18 cellular contexts compared by ENCODE assay signal in genomic region chr12:43761535-43761934, GRCh38. TPM values are rescaled to one million over a fixed set of nuclear protein-coding genes. Genes with fewer than 3 reads are reported as not detected.
DNase-seq lines count a peak whose midpoint lies in the region; ATAC-seq and TF ChIP-seq lines count a peak whose summit lies in the region.
"Had no signal": no experiment of that assay in that cellular context is flagged by ENCODE, and none has a peak within 500 bp of the region (broad histone marks: within the 10 kb centered on the region; RNA-seq: fewer than 3 reads in every experiment).

No MANE protein-coding gene starts in this region.

- TF ChIP-seq POLR2A in uterus (IDR thresholded peaks at IDR 0.05), result no peak

- H3K36me3 ChIP-seq in MM.1S (replicated peaks; ENCODE audit: insufficient read depth, low read length), result no peaks in the 10 kb centered on the region
- no peaks in the 10 kb centered on the region for H3K36me3 ChIP-seq in uterus
- H3K36me3 ChIP-seq: brain microvascular endothelial cell, gastrocnemius medialis had no signal

- H3K27me3 Mint-ChIP-seq in activated CD8-positive, alpha-beta memory T cell treated with anti-CD3 and anti-CD28 coated beads, Interleukin-2, amount 10 ng/mL, durations not matched to agents 7 days and 5 days, result no peaks in the 10 kb centered on the region
- H3K27me3 Mint-ChIP-seq in activated naive CD8-positive, alpha-beta T cell treated with anti-CD3 and anti-CD28 coated beads, Interleukin-2, amount 10 ng/mL, durations not matched to agents 7 days and 5 days, result no peaks in the 10 kb centered on the region
- H3K27me3 Mint-ChIP-seq in naive thymus-derived CD8-positive, alpha-beta T cell, result no peaks in the 10 kb centered on the region

- H3K4me2 ChIP-seq in MM.1S (ENCODE audit: low read depth, low read length), result peak overlapping the region; percentile 84; the same call in 1 of the 2 replicates

- H3K9me3 ChIP-seq in MM.1S (replicated peaks; ENCODE audit: insufficient read depth, low read length), result no peaks in the 10 kb centered on the region
- no peaks in the 10 kb centered on the region for H3K9me3 ChIP-seq in uterus
- H3K9me3 ChIP-seq: gastrocnemius medialis had no signal

- H3F3A ChIP-seq in MM.1S (ENCODE audit: insufficient read depth, low read length), result peaks cover 33% of the 10 kb centered on the region

- no peaks in the 10 kb centered on the region for H3K9me3 Mint-ChIP-seq in activated CD8-positive, alpha-beta memory T cell treated with anti-CD3 and anti-CD28 coated beads, Interleukin-2, amount 10 ng/mL, durations not matched to agents 7 days and 5 days (ENCODE audit: low read depth)
- H3K9me3 Mint-ChIP-seq in activated naive CD8-positive, alpha-beta T cell treated with anti-CD3 and anti-CD28 coated beads, Interleukin-2, amount 10 ng/mL, durations not matched to agents 7 days and 5 days, result no peaks in the 10 kb centered on the region
- peaks cover 0 to 2% (median 0%) of the 10 kb centered on the region in 9 donors for H3K9me3 Mint-ChIP-seq in naive thymus-derived CD8-positive, alpha-beta T cell

- POLR2A ChIA-PET in activated naive CD8-positive, alpha-beta T cell treated with anti-CD3 and anti-CD28 coated beads, Interleukin-2, amount 10 ng/mL, durations not matched to agents 7 days and 5 days (lab: Charles Lee), result interaction anchor here (1.0 kb wide), 1 partner anchor 44 kb away, joined by 4 read pairs; the partner anchor contains the start of gene TWF1
- POLR2A ChIA-PET in naive thymus-derived CD8-positive, alpha-beta T cell (lab: Charles Lee), result interaction anchor here (0.7 kb wide), 1 partner anchor 44 kb away, joined by 4 read pairs; the partner anchor contains the start of gene TWF1

- no peak overlapping the region for H3K9ac ChIP-seq in MM.1S (ENCODE audit: low read length)

- H2AFZ ChIP-seq in MM.1S (ENCODE audit: low read length), result no peak overlapping the region

- DNase-seq in activated CD8-positive, alpha-beta memory T cell treated with anti-CD3 and anti-CD28 coated beads, Interleukin-2, amount 10 ng/mL, durations not matched to agents 7 days and 5 days, result no peak
- DNase-seq in activated CD8-positive, alpha-beta memory T cell treated with anti-CD3 and anti-CD28 coated beads, Interleukin-2, amount 50 U/mL, for 48 hours, result no peak
- no peak for DNase-seq in MM.1S
- no peak for DNase-seq in activated naive CD8-positive, alpha-beta T cell treated with anti-CD3 and anti-CD28 coated beads, Interleukin-2, amount 10 ng/mL, durations not matched to agents 7 days and 5 days
- DNase-seq in naive thymus-derived CD8-positive, alpha-beta T cell, result no peak
- no peak for DNase-seq in NCI-H1048 (lab: John Stamatoyannopoulos, UW)
- DNase-seq in uterus, result no peak
- DNase-seq: ACHN; activated CD4-positive, CD25-positive, alpha-beta regulatory T cell; brain microvascular endothelial cell; effector CD4-positive, alpha-beta T cell; gastrocnemius medialis; IMR-90; NCI-H146; nucleus accumbens; stimulated activated CD4-positive, alpha-beta T cell treated with anti-CD3 and anti-CD28 coated beads, Interleukin-4, amount 100 ng/mL, for 24 hours had no signal

- peak overlapping the region; percentile 65 for H3K27ac Mint-ChIP-seq in activated CD8-positive, alpha-beta memory T cell treated with anti-CD3 and anti-CD28 coated beads, Interleukin-2, amount 10 ng/mL, durations not matched to agents 7 days and 5 days
- peak overlapping the region; percentile 53 for H3K27ac Mint-ChIP-seq in activated naive CD8-positive, alpha-beta T cell treated with anti-CD3 and anti-CD28 coated beads, Interleukin-2, amount 10 ng/mL, durations not matched to agents 7 days and 5 days
- H3K27ac Mint-ChIP-seq in naive thymus-derived CD8-positive, alpha-beta T cell, result peak overlapping the region in 9 of 10 donors; percentile 18 to 75 (median 56)

- H3K9me2 ChIP-seq in MM.1S (replicated peaks; ENCODE audit: insufficient read depth, low read length), result no peaks in the 10 kb centered on the region

- H3K27ac ChIP-seq in MM.1S (ENCODE audit: low read length) (no peak overlapping the region; the same call in 1 of the 2 replicates), uterus (no peak overlapping the region)
- H3K27ac ChIP-seq: brain microvascular endothelial cell, gastrocnemius medialis had no signal

- H3K27me3 ChIP-seq in MM.1S (replicated peaks; ENCODE audit: insufficient read depth, low read length) (no peaks in the 10 kb centered on the region), uterus (no peaks in the 10 kb centered on the region)
- H3K27me3 ChIP-seq: brain microvascular endothelial cell, gastrocnemius medialis had no signal

- peaks cover 31% of the 10 kb centered on the region for H3K36me3 Mint-ChIP-seq in activated CD8-positive, alpha-beta memory T cell treated with anti-CD3 and anti-CD28 coated beads, Interleukin-2, amount 10 ng/mL, durations not matched to agents 7 days and 5 days
- peaks cover 31% of the 10 kb centered on the region for H3K36me3 Mint-ChIP-seq in activated naive CD8-positive, alpha-beta T cell treated with anti-CD3 and anti-CD28 coated beads, Interleukin-2, amount 10 ng/mL, durations not matched to agents 7 days and 5 days
- H3K36me3 Mint-ChIP-seq in naive thymus-derived CD8-positive, alpha-beta T cell, result peaks cover 3 to 15% (median 11%) of the 10 kb centered on the region in 3 donors

- TF ChIP-seq CTCF in MM.1S (IDR thresholded peaks at IDR 0.05; ENCODE audit: low read length) (no peak), uterus (IDR thresholded peaks at IDR 0.05) (no peak)

- peaks cover 41% of the 10 kb centered on the region for H3K79me2 ChIP-seq in MM.1S (ENCODE audit: low read length)

- peaks cover 27% of the 10 kb centered on the region for H3K4me1 ChIP-seq in MM.1S (ENCODE audit: low read length)
- H3K4me1 ChIP-seq in uterus, result no peaks in the 10 kb centered on the region

- CTCF ChIA-PET in activated CD8-positive, alpha-beta memory T cell treated with anti-CD3 and anti-CD28 coated beads, Interleukin-2, amount 10 ng/mL, durations not matched to agents 7 days and 5 days (lab: Charles Lee), result interaction anchor here (0.8 kb wide), 1 partner anchor 121 kb away, joined by 3 read pairs; no protein-coding TSS in a partner anchor

- ATAC-seq in activated CD8-positive, alpha-beta memory T cell treated with anti-CD3 and anti-CD28 coated beads, Interleukin-2, amount 10 ng/mL, durations not matched to agents 7 days and 5 days, result no peak
- ATAC-seq in activated naive CD8-positive, alpha-beta T cell treated with anti-CD3 and anti-CD28 coated beads, Interleukin-2, amount 10 ng/mL, durations not matched to agents 7 days and 5 days (ENCODE audit: low read depth), result no peak
- ATAC-seq in naive thymus-derived CD8-positive, alpha-beta T cell, result no peak
- ATAC-seq in HG02938 (IDR thresholded peaks at IDR 0.05; ENCODE audit: unreplicated experiment), result no peak
- ATAC-seq: gastrocnemius medialis, sciatic nerve had no signal

- H3K4me3 Mint-ChIP-seq in activated CD8-positive, alpha-beta memory T cell treated with anti-CD3 and anti-CD28 coated beads, Interleukin-2, amount 10 ng/mL, durations not matched to agents 7 days and 5 days, result peak overlapping the region; percentile 57
- peak overlapping the region; percentile 61 for H3K4me3 Mint-ChIP-seq in activated naive CD8-positive, alpha-beta T cell treated with anti-CD3 and anti-CD28 coated beads, Interleukin-2, amount 10 ng/mL, durations not matched to agents 7 days and 5 days
- peak overlapping the region; percentile 44 to 99 (median 66) for H3K4me3 Mint-ChIP-seq in naive thymus-derived CD8-positive, alpha-beta T cell

- H3K4me1 Mint-ChIP-seq in activated CD8-positive, alpha-beta memory T cell treated with anti-CD3 and anti-CD28 coated beads, Interleukin-2, amount 10 ng/mL, durations not matched to agents 7 days and 5 days, result peaks cover 48% of the 10 kb centered on the region
- H3K4me1 Mint-ChIP-seq in activated naive CD8-positive, alpha-beta T cell treated with anti-CD3 and anti-CD28 coated beads, Interleukin-2, amount 10 ng/mL, durations not matched to agents 7 days and 5 days, result peaks cover 42% of the 10 kb centered on the region
- H3K4me1 Mint-ChIP-seq in naive thymus-derived CD8-positive, alpha-beta T cell, result peaks cover 30 to 66% (median 62%) of the 10 kb centered on the region in 4 donors

- intact Hi-C loops in uterus (cut with DNase I; ENCODE audit: low total_unique reads), result no loop called here

- no peaks in the 10 kb centered on the region for H4K20me1 ChIP-seq in MM.1S (ENCODE audit: insufficient read depth, low read length)

- H3K4me3 ChIP-seq in MM.1S (ENCODE audit: low read length) (no peak overlapping the region), uterus (no peak overlapping the region)
- H3K4me3 ChIP-seq: gastrocnemius medialis had no signal

RNA-seq across cellular contexts. Expression of gene IRAK4, which starts 2.8 kb away (rescaled TPM):
- total RNA-seq in activated CD8-positive, alpha-beta memory T cell treated with anti-CD3 and anti-CD28 coated beads, Interleukin-2, amount 10 ng/mL, durations not matched to agents 7 days and 5 days, result 10 to 100 TPM; 30.4 to 40.4 TPM
- total RNA-seq in activated naive CD8-positive, alpha-beta T cell treated with anti-CD3 and anti-CD28 coated beads, Interleukin-2, amount 10 ng/mL, durations not matched to agents 7 days and 5 days, result 10 to 100 TPM; 43.4 to 46.0 TPM
- 10 to 100 TPM; 55.1 to 60.7 TPM for total RNA-seq in naive thymus-derived CD8-positive, alpha-beta T cell
- 10 to 100 TPM; 23.7 to 31.5 (median 26.9) TPM for polyA plus RNA-seq in naive thymus-derived CD8-positive, alpha-beta T cell
- total RNA-seq in uterus, result 10 to 100 TPM in 3 of 4 donors, 1 to 10 TPM in 1; 6.1 to 30.6 (median 26.4) TPM

RNA-seq across cellular contexts. Expression of gene PUS7L, which starts 2.9 kb away (rescaled TPM):
- total RNA-seq in activated CD8-positive, alpha-beta memory T cell treated with anti-CD3 and anti-CD28 coated beads, Interleukin-2, amount 10 ng/mL, durations not matched to agents 7 days and 5 days, result 10 to 100 TPM; 16.0 to 23.5 TPM
- 10 to 100 TPM; 21.7 to 26.3 TPM for total RNA-seq in activated naive CD8-positive, alpha-beta T cell treated with anti-CD3 and anti-CD28 coated beads, Interleukin-2, amount 10 ng/mL, durations not matched to agents 7 days and 5 days
- total RNA-seq in naive thymus-derived CD8-positive, alpha-beta T cell, result 10 to 100 TPM; 26.2 to 26.7 TPM
- polyA plus RNA-seq in naive thymus-derived CD8-positive, alpha-beta T cell, result 10 to 100 TPM; 29.9 to 42.9 (median 38.6) TPM
- 10 to 100 TPM; 10.6 to 39.6 (median 19.1) TPM for total RNA-seq in uterus

RNA-seq across cellular contexts. Expression of gene TWF1, which starts 44.6 kb away (rescaled TPM):
- 10 to 100 TPM; 25.2 to 27.4 TPM for total RNA-seq in activated CD8-positive, alpha-beta memory T cell treated with anti-CD3 and anti-CD28 coated beads, Interleukin-2, amount 10 ng/mL, durations not matched to agents 7 days and 5 days
- total RNA-seq in activated naive CD8-positive, alpha-beta T cell treated with anti-CD3 and anti-CD28 coated beads, Interleukin-2, amount 10 ng/mL, durations not matched to agents 7 days and 5 days, result 10 to 100 TPM; 27.2 to 29.0 TPM
- total RNA-seq in naive thymus-derived CD8-positive, alpha-beta T cell, result 10 to 100 TPM; 35.5 to 44.1 TPM
- polyA plus RNA-seq in naive thymus-derived CD8-positive, alpha-beta T cell, result 10 to 100 TPM; 12.7 to 21.2 (median 14.2) TPM
- total RNA-seq in uterus, result 100 to 1,000 TPM in 1 of 4 donors, 10 to 100 TPM in 3; 21.8 to 113 (median 71.4) TPM
